In the genomic region with DNA sequence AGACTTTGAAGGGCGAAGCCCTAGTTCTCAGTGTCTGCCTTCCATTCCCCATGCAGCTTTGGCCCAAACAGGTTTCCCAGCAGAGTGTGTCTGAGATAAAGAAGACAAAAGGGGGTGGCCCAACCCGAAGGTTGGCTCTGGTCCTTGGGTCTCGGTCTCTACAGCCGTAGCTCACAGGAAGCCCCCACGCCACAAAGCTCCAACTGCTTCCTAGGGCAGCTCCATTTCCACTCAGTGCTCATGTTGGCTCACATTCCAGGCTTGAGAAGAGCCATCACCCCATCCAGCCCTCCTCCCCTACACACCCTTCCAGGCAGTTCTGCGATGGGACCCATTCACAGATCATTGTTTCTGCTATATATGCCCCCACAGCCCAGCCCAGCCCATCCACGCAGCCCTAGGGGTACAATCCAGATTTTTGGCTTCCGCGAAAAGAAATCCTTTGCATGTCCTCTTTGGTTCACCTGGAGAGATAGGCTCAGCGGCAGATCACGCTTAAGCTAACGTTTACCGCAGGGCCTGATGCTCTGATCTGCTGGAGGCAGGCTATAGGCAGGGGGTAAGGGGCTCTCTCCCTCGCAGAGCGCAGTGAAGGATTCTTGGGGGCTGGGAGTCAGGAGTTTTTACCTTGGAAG, we compare ENCODE assay signal across 13 cellular contexts. TPM values are rescaled to one million over a fixed set of nuclear protein-coding genes. Genes with fewer than 3 reads are reported as not detected.
DNase-seq lines count a peak whose midpoint lies in the region; ATAC-seq and TF ChIP-seq lines count a peak whose summit lies in the region.
"Had no signal": no experiment of that assay in that cellular context is flagged by ENCODE, and none has a peak within 500 bp of the region (broad histone marks: within the 10 kb centered on the region; RNA-seq: fewer than 3 reads in every experiment).

No MANE protein-coding gene starts in this region.

- TF ChIP-seq CTCF in HFFc6 (IDR thresholded peaks at IDR 0.05): no peak
- TF ChIP-seq CTCF in sigmoid colon (IDR thresholded peaks at IDR 0.05): no peak

- peak overlapping the region; percentile 93 for H3K4me3 Mint-ChIP-seq in HFFc6

- DNase-seq in EH (ENCODE audit: low read depth): peak; percentile 68
- DNase-seq in HFFc6: no peak
- DNase-seq in sigmoid colon: no peak
- no peak for DNase-seq in cerebellar nuclear complex (lab: John Stamatoyannopoulos, UW)
- DNase-seq in DMS53 treated with DMSO at 0.1 percent for 48 hours (lab: John Stamatoyannopoulos, UW; ENCODE audit: unreplicated experiment): no peak
- no peak for DNase-seq in DMS 273 treated with DMSO at 0.1 percent for 48 hours (lab: John Stamatoyannopoulos, UW)
- DNase-seq: effector memory CD4-positive, alpha-beta T cell; small intestine had no signal

- intact Hi-C loops in sigmoid colon (cut with DNase I): loop anchor here (10.0 kb wide), 1 partner anchor 984 kb away; no protein-coding TSS in a partner anchor

- no peak overlapping the region for H3K9ac ChIP-seq in iPS-15b (ENCODE audit: low read depth, low read length)

- TF ChIP-seq EP300 in sigmoid colon (IDR thresholded peaks at IDR 0.05): no peak

- no peaks in the 10 kb centered on the region for H3K9me3 Mint-ChIP-seq in HFFc6
- H3K9me3 Mint-ChIP-seq: neural crest cell had no signal

- H3K27ac ChIP-seq in sigmoid colon: peak overlapping the region in 3 of 4 donors; percentile 97 to 98 (median 98)

- peak overlapping the region; percentile 97 for H3K27ac Mint-ChIP-seq in HFFc6

- WGBS in sigmoid colon, 2 donors: 16 to 36% methylated on average over 15 of the region's 15 CpGs

- no peak for ATAC-seq in GM21576 (IDR thresholded peaks at IDR 0.05; ENCODE audit: unreplicated experiment)

- peak overlapping the region; percentile 26 for H3K4me3 ChIP-seq in iPS-15b (ENCODE audit: low read depth, low read length)
- H3K4me3 ChIP-seq in sigmoid colon: peak overlapping the region; percentile 43 to 76 (median 64)

- peaks cover 42% of the 10 kb centered on the region for H3K36me3 Mint-ChIP-seq in HFFc6 (ENCODE audit: low read depth)
- H3K36me3 Mint-ChIP-seq: brain had no signal

- H3K9me3 ChIP-seq in iPS-15b (ENCODE audit: control insufficient read depth, insufficient read depth, low read length) (no peaks in the 10 kb centered on the region), sigmoid colon (no peaks in the 10 kb centered on the region)

- peaks cover 6% of the 10 kb centered on the region for H3K4me1 ChIP-seq in iPS-15b (ENCODE audit: control insufficient read depth, insufficient read depth, low read length)
- peaks cover 0 to 87% (median 49%) of the 10 kb centered on the region in 4 donors for H3K4me1 ChIP-seq in sigmoid colon

- no peaks in the 10 kb centered on the region for H3K36me3 ChIP-seq in iPS-15b (ENCODE audit: control insufficient read depth, insufficient read depth, low read length)
- H3K36me3 ChIP-seq in sigmoid colon: no peaks in the 10 kb centered on the region

- TF ChIP-seq POLR2A in sigmoid colon (IDR thresholded peaks at IDR 0.05): no peak

- peaks cover 6% of the 10 kb centered on the region for H3K27me3 Mint-ChIP-seq in HFFc6 (ENCODE audit: insufficient read depth)

- peaks cover 86% of the 10 kb centered on the region for H3K4me1 Mint-ChIP-seq in HFFc6 (ENCODE audit: low read depth)

- H3K27me3 ChIP-seq in iPS-15b (ENCODE audit: control insufficient read depth, insufficient read depth, low read length) (peaks cover 100% of the 10 kb centered on the region), sigmoid colon (peaks cover 0 to 20% (median 0%) of the 10 kb centered on the region in 3 donors)

RNA-seq across cellular contexts. Expression of gene HOXA11, which starts 6.2 kb away (rescaled TPM):
- 10 to 100 TPM; 33.1 to 42.1 (median 39.1) TPM for total RNA-seq in HFFc6 (2021; fragmentation: NEBNext Ultra II Directional; extraction: Animal tissue kit (Norgen Biotek cat#: 25700))
- 10 to 100 TPM; 18.7 to 25.0 (median 22.1) TPM for total RNA-seq in sigmoid colon
- polyA plus RNA-seq in sigmoid colon: 1 to 10 TPM; 3.0 to 6.0 (median 4.8) TPM
- total RNA-seq: neural crest cell had no signal
- polyA plus RNA-seq: small intestine had no signal

RNA-seq across cellular contexts. Expression of gene HOXA13, which starts 8.7 kb away (rescaled TPM):
- 10 to 100 TPM; 11.1 to 16.0 (median 13.1) TPM for total RNA-seq in HFFc6 (2021; fragmentation: NEBNext Ultra II Directional; extraction: Animal tissue kit (Norgen Biotek cat#: 25700))
- 10 to 100 TPM in 3 of 4 donors, 1 to 10 TPM in 1; 9.4 to 35.3 (median 21.8) TPM for total RNA-seq in sigmoid colon
- 10 to 100 TPM; 10.7 to 21.6 (median 17.1) TPM for polyA plus RNA-seq in sigmoid colon
- total RNA-seq: neural crest cell had no signal
- polyA plus RNA-seq: small intestine had no signal

RNA-seq across cellular contexts. Expression of gene HOXA10, which starts 17.1 kb away (rescaled TPM):
- total RNA-seq in HFFc6 (2021; fragmentation: NEBNext Ultra II Directional; extraction: Animal tissue kit (Norgen Biotek cat#: 25700)): 10 to 100 TPM; 38.9 to 43.5 (median 41.1) TPM
- total RNA-seq in sigmoid colon: 10 to 100 TPM; 55.1 to 64.0 (median 59.5) TPM
- 10 to 100 TPM; 22.2 to 25.0 (median 22.8) TPM for polyA plus RNA-seq in sigmoid colon
- total RNA-seq: SK-MEL-5 had no signal

RNA-seq across cellular contexts. Expression of gene HOXA9, which starts 25.9 kb away (rescaled TPM):
- total RNA-seq in HFFc6 (2021; fragmentation: NEBNext Ultra II Directional; extraction: Animal tissue kit (Norgen Biotek cat#: 25700)): 10 to 100 TPM; 25.2 to 37.0 (median 26.7) TPM
- 10 to 100 TPM; 13.0 to 35.7 (median 18.2) TPM for total RNA-seq in sigmoid colon
- 10 to 100 TPM; 21.4 to 22.4 (median 21.6) TPM for polyA plus RNA-seq in sigmoid colon
- total RNA-seq: SK-MEL-5 had no signal

RNA-seq across cellular contexts. Expression of gene HOXA7, which starts 34.7 kb away (rescaled TPM):
- total RNA-seq in HFFc6 (2021; fragmentation: NEBNext Ultra II Directional; extraction: Animal tissue kit (Norgen Biotek cat#: 25700)): 1 to 10 TPM; 6.2 to 8.2 (median 6.8) TPM
- 1 to 10 TPM; 4.7 to 9.1 (median 7.3) TPM for total RNA-seq in sigmoid colon
- polyA plus RNA-seq in sigmoid colon: 10 to 100 TPM; 18.0 to 23.9 (median 18.0) TPM
- total RNA-seq: SK-MEL-5 had no signal
